ENCODE assay signal across 30 cellular contexts in genomic region chr13:43935878-43936277, GRCh38. TPM values are rescaled to one million over a fixed set of nuclear protein-coding genes. Genes with fewer than 3 reads are reported as not detected.
A peak's percentile ranks its signal among the peaks of the same experiment; 100 is the strongest.
DNase-seq lines count a peak whose midpoint lies in the region; TF ChIP-seq lines count a peak whose summit lies in the region.
"Had no signal": no experiment of that assay in that cellular context is flagged by ENCODE, and none has a peak within 500 bp of the region (broad histone marks: within the 10 kb centered on the region; RNA-seq: fewer than 3 reads in every experiment).

No MANE protein-coding gene starts in this region.

- H3K27ac ChIP-seq in BLaER1 treated with 17β-estradiol and CSF1 and Interleukin-3, amounts not matched to agents 10 nM and 100 nM = no peak overlapping the region
- H3K27ac ChIP-seq in SK-N-SH (ENCODE audit: low read depth in 2 of 2, low read length in 1 of 2) (no peak overlapping the region), osteoblast (ENCODE audit: low read depth, low read length) (no peak overlapping the region), esophagus squamous epithelium (no peak overlapping the region)
- H3K27ac ChIP-seq: body of pancreas, C4-2B, foreskin keratinocyte, neutrophil, right lobe of liver, SK-N-MC, tibial nerve had no signal

- H3K36me3 ChIP-seq in BLaER1 treated with 17β-estradiol and CSF1 and Interleukin-3, amounts not matched to agents 10 nM and 100 nM = no peaks in the 10 kb centered on the region
- H3K36me3 ChIP-seq in SK-N-SH (replicated peaks in 1 of 2; ENCODE audit: control insufficient read depth in 1 of 2, insufficient read depth in 2 of 2, low read length in 1 of 2) (no peaks in the 10 kb centered on the region), osteoblast (ENCODE audit: insufficient read depth, low read length) (no peaks in the 10 kb centered on the region), esophagus squamous epithelium (no peaks in the 10 kb centered on the region)
- H3K36me3 ChIP-seq: heart right ventricle, neutrophil, right lobe of liver, tibial nerve had no signal

- H3K4me1 ChIP-seq in BLaER1 treated with 17β-estradiol and CSF1 and Interleukin-3, amounts not matched to agents 10 nM and 100 nM = peaks cover 0 to 18% (median 10%) of the 10 kb centered on the region in 10 experiments; a peak in 14 of 20 replicates
- peaks cover 0 to 4% of the 10 kb centered on the region in 2 experiments; a peak in 1 of 4 replicates for H3K4me1 ChIP-seq in SK-N-SH (ENCODE audit: control insufficient read depth in 1 of 2, insufficient read depth in 2 of 2, low read depth in 1 of 2, low read length in 1 of 2)
- peaks cover 6% of the 10 kb centered on the region for H3K4me1 ChIP-seq in osteoblast (ENCODE audit: insufficient read depth, low read length)
- peaks cover 0 to 10% (median 4%) of the 10 kb centered on the region in 3 donors for H3K4me1 ChIP-seq in esophagus squamous epithelium
- H3K4me1 ChIP-seq: Caco-2, foreskin keratinocyte, right lobe of liver had no signal

- CTCF ChIA-PET in SK-N-SH (lab: Yijun Ruan, JAX) = no interaction called here

- no peak overlapping the region for H3K9ac ChIP-seq in BLaER1 treated with 17β-estradiol and CSF1 and Interleukin-3, amounts not matched to agents 10 nM and 100 nM
- H3K9ac ChIP-seq in SK-N-SH = no peak overlapping the region

- DNase-seq in SK-N-SH (no peak), epidermal melanocyte (ENCODE audit: insufficient read length, low spot score) (peak; percentile 18), osteoblast (ENCODE audit: insufficient read length, low spot score, missing footprints) (peak; percentile 1), DMS 273 treated with DMSO at 0.1 percent for 48 hours (lab: John Stamatoyannopoulos, UW) (no peak), CD1c-positive myeloid dendritic cell (ENCODE audit: extremely low spot score) (no peak), esophagus squamous epithelium (lab: John Stamatoyannopoulos, UW) (no peak), DMS114 treated with DMSO at 0.1 percent for 48 hours (lab: John Stamatoyannopoulos, UW; ENCODE audit: unreplicated experiment) (no peak)
- DNase-seq: activated CD4-positive, alpha-beta memory T cell treated with anti-CD3 and anti-CD28 coated beads for 36 hours; activated naive CD4-positive, alpha-beta T cell treated with Interleukin-2 at 50 U/mL for 16 hours; activated T-cell treated with anti-CD3 and anti-CD28 coated beads, Interleukin-2, amount 50 U/mL, for 72 hours; body of pancreas; Caco-2; DMS79 treated with DMSO at 0.1 percent for 48 hours; GF-D8; GOT3; heart right ventricle; naive B cell; NCI-H1048; NCI-H1694 treated with DMSO at 0.1 percent for 48 hours; NCI-H526; NK-92 treated with Interleukin-12 subunit alpha and Interleukin-12 subunit beta, amount 100 ng/mL, for 24 hours; right lobe of liver; stimulated activated CD4-positive, alpha-beta T cell treated with anti-CD3 and anti-CD28 coated beads, Interleukin-2, amount 100 ng/mL, for 48 hours; T-helper 17 cell had no signal

- intact Hi-C loops in esophagus squamous epithelium (cut with DNase I) = no loop called here

- no peaks in the 10 kb centered on the region for H3F3A ChIP-seq in SK-N-SH (replicated peaks; ENCODE audit: insufficient read depth)

- H3K79me2 ChIP-seq in SK-N-SH (ENCODE audit: insufficient read depth) = no peaks in the 10 kb centered on the region
- H3K79me2 ChIP-seq in osteoblast (ENCODE audit: insufficient read depth, low read length) = no peaks in the 10 kb centered on the region

- peak overlapping the region in 8 of 11 experiments; percentile 2 to 48 (median 12); a peak in 11 of 22 replicates for H3K4me2 ChIP-seq in BLaER1 treated with 17β-estradiol and CSF1 and Interleukin-3, amounts not matched to agents 10 nM and 100 nM
- H3K4me2 ChIP-seq in SK-N-SH (no peak overlapping the region), osteoblast (ENCODE audit: insufficient read depth, low read length) (no peak overlapping the region)

- POLR2A ChIA-PET in SK-N-SH (lab: Yijun Ruan, JAX) = no interaction called here

- peaks cover 10 to 20% (median 15%) of the 10 kb centered on the region in 11 experiments; a peak in 19 of 22 replicates for H3K9me3 ChIP-seq in BLaER1 treated with 17β-estradiol and CSF1 and Interleukin-3, amounts not matched to agents 10 nM and 100 nM (replicated peaks in 1 of 11)
- H3K9me3 ChIP-seq in SK-N-SH = no peaks in the 10 kb centered on the region
- no peaks in the 10 kb centered on the region for H3K9me3 ChIP-seq in osteoblast (ENCODE audit: low read depth, low read length)
- no peaks in the 10 kb centered on the region for H3K9me3 ChIP-seq in esophagus squamous epithelium
- H3K9me3 ChIP-seq: body of pancreas, Caco-2, neutrophil, right lobe of liver had no signal

- TF ChIP-seq POLR2A in esophagus squamous epithelium (IDR thresholded peaks at IDR 0.05) = no peak

- H3K27me3 ChIP-seq in BLaER1 treated with 17β-estradiol and CSF1 and Interleukin-3, amounts not matched to agents 10 nM and 100 nM = peaks cover 0 to 86% (median 0%) of the 10 kb centered on the region in 11 experiments; a peak in 4 of 22 replicates
- H3K27me3 ChIP-seq in SK-N-SH (ENCODE audit: insufficient read depth) (no peaks in the 10 kb centered on the region), osteoblast (ENCODE audit: insufficient read depth, low read length) (peaks cover 9% of the 10 kb centered on the region), esophagus squamous epithelium (no peaks in the 10 kb centered on the region)
- H3K27me3 ChIP-seq: body of pancreas, neutrophil, right lobe of liver, tibial nerve had no signal

- TF ChIP-seq CTCF in SK-N-SH (IDR thresholded peaks at IDR 0.05) (no peak), osteoblast (IDR thresholded peaks at IDR 0.05; ENCODE audit: extremely low read depth, low read depth, low read length) (no peak), esophagus squamous epithelium (IDR thresholded peaks at IDR 0.05) (no peak)

- H3K9me2 ChIP-seq in SK-N-SH = no peaks in the 10 kb centered on the region

- WGBS in SK-N-SH (ENCODE audit: low lambda C conversion rate) = 35% methylated on average over 1 of the region's 1 CpG
- 63% methylated on average over 1 of the region's 1 CpG for WGBS in esophagus squamous epithelium, 2 donors

- TF ChIP-seq EP300 in SK-N-SH (IDR thresholded peaks at IDR 0.05; ENCODE audit: borderline replicate concordance in 1 of 2, low read depth in 1 of 2, low read length in 1 of 2) = no peak

- H4K20me1 ChIP-seq in BLaER1 treated with 17β-estradiol and CSF1 and Interleukin-3, amounts not matched to agents 10 nM and 100 nM = no peaks in the 10 kb centered on the region
- H4K20me1 ChIP-seq in SK-N-SH (ENCODE audit: insufficient read depth) = no peaks in the 10 kb centered on the region
- no peaks in the 10 kb centered on the region for H4K20me1 ChIP-seq in osteoblast (ENCODE audit: insufficient read depth, low read length)

- TF ChIP-seq RAD21 in SK-N-SH (IDR thresholded peaks at IDR 0.05; ENCODE audit: low read length) = no peak

- no peak overlapping the region for H2AFZ ChIP-seq in SK-N-SH (ENCODE audit: low read depth)
- H2AFZ ChIP-seq in osteoblast (ENCODE audit: low read length) = no peak overlapping the region

- no peak overlapping the region for H3K4me3 ChIP-seq in BLaER1 treated with 17β-estradiol and CSF1 and Interleukin-3, amounts not matched to agents 10 nM and 100 nM
- H3K4me3 ChIP-seq in SK-N-SH (ENCODE audit: low read depth in 2 of 2, low read length in 1 of 2) (no peak overlapping the region), osteoblast (ENCODE audit: insufficient read depth, low read length) (no peak overlapping the region), esophagus squamous epithelium (no peak overlapping the region)
- H3K4me3 ChIP-seq: body of pancreas, heart right ventricle, right lobe of liver, SK-N-MC, tibial nerve had no signal

TF ChIP-seq in SK-N-SH, 30 proteins besides CTCF, POLR2A, EP300 and RAD21:
- peak; percentile 60; the same call in 1 of the 2 replicates for TF ChIP-seq TCF12 (IDR thresholded peaks at IDR 0.05)
- TF ChIP-seq USF1 (IDR thresholded peaks at IDR 0.05; ENCODE audit: borderline replicate concordance, low read depth) = no peak

RNA-seq across cellular contexts. Expression of gene LACC1, which starts 56.2 kb away (rescaled TPM):
- 4.2 and 8.7 TPM in 2 replicates for polyA plus RNA-seq in SK-N-SH (2012; rRNA removed)
- polyA plus RNA-seq in SK-N-SH (2012; cell fraction: cytosol; rRNA removed) = 7.3 and 8.9 TPM in 2 replicates
- polyA plus RNA-seq in SK-N-SH (2012; cell fraction: nucleus; rRNA removed) = 3.5 and 10.1 TPM in 2 replicates
- 21.0 and 21.5 TPM in 2 replicates for total RNA-seq in osteoblast
- total RNA-seq in esophagus squamous epithelium = 10 to 100 TPM in 2 of 4 donors, 1 to 10 TPM in 2; 3.3 to 15.3 (median 9.9) TPM

RNA-seq across cellular contexts. Expression of gene CCDC122, which starts 56.3 kb away (rescaled TPM):
- 1.0 and 1.4 TPM in 2 replicates for polyA plus RNA-seq in SK-N-SH (2012; rRNA removed)
- polyA plus RNA-seq in SK-N-SH (2012; cell fraction: cytosol; rRNA removed) = 1.6 and 2.7 TPM in 2 replicates
- polyA plus RNA-seq in SK-N-SH (2012; cell fraction: nucleus; rRNA removed) = 2.4 and 8.7 TPM in 2 replicates
- total RNA-seq in osteoblast (4.7 and 15.0 TPM in 2 replicates), esophagus squamous epithelium (10 to 100 TPM in 1 of 4 donors, 1 to 10 TPM in 2, under 1 TPM in 1; 0.87 to 16.8 (median 2.1) TPM)

Comparison
In these comparisons a context has a peak if more than half of its experiments do, and no peak if none do; other contexts are left out.
1. H3K4me2 ChIP-seq: peak in BLaER1 treated with 17β-estradiol and CSF1 and Interleukin-3, amounts not matched to agents 10 nM and 100 nM (8 of 11); none in SK-N-SH (single experiment) and osteoblast (single experiment).
2. DNase-seq: peak in epidermal melanocyte (single experiment) and osteoblast (single experiment); none in SK-N-SH (single experiment), DMS 273 treated with DMSO at 0.1 percent for 48 hours (single experiment), CD1c-positive myeloid dendritic cell (single experiment), esophagus squamous epithelium (single experiment) and DMS114 treated with DMSO at 0.1 percent for 48 hours (single experiment).